ENCODE assay signal across 27 cellular contexts in the genomic region with DNA sequence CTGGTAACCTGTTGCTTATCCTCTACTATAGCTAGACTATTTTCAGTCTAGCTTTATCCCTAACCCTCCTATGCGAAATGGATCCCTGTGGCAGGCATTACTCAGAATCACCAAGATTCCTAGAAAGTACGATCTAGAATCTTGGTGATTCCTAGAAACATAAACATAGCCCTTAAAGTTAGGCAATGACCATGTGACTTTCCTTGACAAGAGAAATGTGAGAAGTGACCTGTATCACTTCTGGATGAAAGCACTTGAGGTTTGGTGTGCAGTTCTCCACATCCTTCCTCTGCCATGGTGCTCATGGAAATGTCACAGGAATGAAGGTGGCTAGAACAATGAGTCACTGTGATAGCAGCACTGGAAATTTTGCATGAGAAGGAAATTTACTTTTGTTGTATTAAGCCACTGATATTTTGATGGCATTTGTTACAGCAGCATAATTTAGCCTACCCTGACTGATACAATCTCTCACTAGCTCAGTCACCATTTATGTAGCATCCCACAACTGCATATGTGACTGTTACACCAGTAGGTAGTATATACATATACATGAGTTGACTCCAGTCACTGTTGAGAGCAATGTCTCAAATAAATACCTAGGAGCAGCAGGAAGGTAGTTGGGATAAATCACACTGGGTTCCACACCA.
"Had no signal": no experiment of that assay in that cellular context is flagged by ENCODE, and none has a peak within 500 bp of the region (broad histone marks: within the 10 kb centered on the region; RNA-seq: fewer than 3 reads in every experiment).

No MANE protein-coding gene starts in this region.

- H3K4me3 ChIP-seq: breast epithelium, heart left ventricle, left lung, lung, mucosa of descending colon, sigmoid colon, smooth muscle cell, stomach, thyroid gland, upper lobe of left lung, vagina had no signal

- H3K9me3 ChIP-seq: left lung, mucosa of descending colon, stomach, thyroid gland, upper lobe of left lung, vagina had no signal

- H3K36me3 ChIP-seq: breast epithelium, heart left ventricle, left lung, sigmoid colon, stomach, thyroid gland, upper lobe of left lung, vagina had no signal

- H3K4me1 ChIP-seq: thyroid gland, vagina had no signal

- ATAC-seq: heart left ventricle; left lung; mucosa of descending colon; stimulated activated naive B cell treated with anti-CD40 and anti-IgM and Interleukin-4, amounts not matched to agents 10 μg/mL and 1 μg/mL and 100 μg/mL, for 72 hours; WTC11 had no signal

- H3K4me2 ChIP-seq: smooth muscle cell had no signal

- H3K27me3 ChIP-seq: breast epithelium, heart left ventricle, sigmoid colon, thyroid gland, upper lobe of left lung, vagina had no signal

- H3K27ac ChIP-seq: breast epithelium, heart left ventricle, left lung, sigmoid colon, stomach, thyroid gland, upper lobe of left lung, vagina had no signal

- DNase-seq: activated CD4-positive, alpha-beta memory T cell treated with anti-CD3 and anti-CD28 coated beads, Interleukin-2, amount 10 ng/mL, durations not matched to agents 7 days and 5 days; activated CD4-positive, alpha-beta T cell treated with anti-CD3 and anti-CD28 coated beads for 1 hour; activated CD4-positive, alpha-beta T cell treated with anti-CD3 and anti-CD28 coated beads, Interleukin-2, amount 10 ng/mL, durations not matched to agents 7 days and 5 days; activated CD8-positive, alpha-beta memory T cell treated with anti-CD3 and anti-CD28 coated beads, Interleukin-2, amount 50 U/mL, for 48 hours; activated gamma-delta T cell; activated naive CD4-positive, alpha-beta T cell treated with anti-CD3 and anti-CD28 coated beads, Interleukin-2, amount 10 ng/mL, durations not matched to agents 7 days and 5 days; activated T-cell treated with anti-CD3 and anti-CD28 coated beads, Interleukin-2, amount 50 U/mL, for 24 hours; central memory CD4-positive, alpha-beta T cell; heart left ventricle; kidney glomerular epithelial cell; left lung; mucosa of descending colon; retina; sigmoid colon; stimulated activated CD4-positive, alpha-beta T cell treated with anti-CD3 and anti-CD28 coated beads, Interleukin-1b, Interleukin-23, amount 100 ng/mL, for 48 hours; stimulated activated CD4-positive, alpha-beta T cell treated with anti-CD3 and anti-CD28 coated beads, Interleukin-4, amount 100 ng/mL, for 4 hours; stimulated activated CD8-positive, alpha-beta memory T cell treated with anti-CD3 and anti-CD28 coated beads, Interleukin-4, amount 100 ng/mL, for 48 hours; stimulated activated naive B cell treated with anti-CD40 and anti-IgM and Interleukin-4, amounts not matched to agents 10 μg/mL and 1 μg/mL and 100 μg/mL, for 72 hours; stomach; T1000; thyroid gland; upper lobe of left lung had no signal
